In genomic region chr5:81355291-81356251, GRCh38 we compare ENCODE assay signal across 23 cellular contexts. TPM values are rescaled to one million over a fixed set of nuclear protein-coding genes. Genes with fewer than 3 reads are reported as not detected.
"Had no signal": no experiment of that assay in that cellular context is flagged by ENCODE, and none has a peak within 500 bp of the region (broad histone marks: within the 10 kb centered on the region; RNA-seq: fewer than 3 reads in every experiment).

No MANE protein-coding gene starts in this region.

- H3K4me1 ChIP-seq: SJCRH30 had no signal

- H3K9me3 ChIP-seq: Peyer's patch, SJCRH30 had no signal

- DNase-seq: Karpas-422, KG1, MM.1S, NCI-H1092 treated with DMSO at 0.1 percent for 48 hours, NCI-H1436, NCI-H187, NCI-H2029, NCI-H2081 treated with DMSO at 0.1 percent for 48 hours, NCI-H2171 treated with DMSO at 0.1 percent for 48 hours, NCI-H524, NCI-H526 treated with DMSO at 0.1 percent for 48 hours, NCI-H774, PC-3, Peyer's patch, SHP77 treated with DMSO at 0.1 percent for 48 hours, SJCRH30 had no signal

- ATAC-seq: PC-3, Right ventricle myocardium inferior, SK-N-SH treated with all-trans-retinoic acid at 6 μM for 48 hours had no signal

- H3K4me3 ChIP-seq: Peyer's patch, SJCRH30 had no signal

- H3K27me3 ChIP-seq: Peyer's patch, SJCRH30 had no signal

- H3K36me3 ChIP-seq: Peyer's patch, SJCRH30 had no signal

- H3K27ac ChIP-seq: HL-60, SJCRH30 had no signal

- FAIRE-seq: HTR-8/SVneo had no signal

RNA-seq across cellular contexts. Expression of gene ACOT12, which starts 38.4 kb away (rescaled TPM):
- total RNA-seq: M059J, NCI-H460, PC-3, Right ventricle myocardium inferior, RPMI7951 had no signal
